Comparison of ENCODE assay signal across 43 cellular contexts in genomic region chr11:18239655-18240054, GRCh38. TPM values are rescaled to one million over a fixed set of nuclear protein-coding genes. Genes with fewer than 3 reads are reported as not detected.
"Had no signal": no experiment of that assay in that cellular context is flagged by ENCODE, and none has a peak within 500 bp of the region (broad histone marks: within the 10 kb centered on the region; RNA-seq: fewer than 3 reads in every experiment).

No MANE protein-coding gene starts in this region.

- H3K36me3 ChIP-seq: adrenal gland, ascending aorta, brain microvascular endothelial cell, breast epithelium, cardiac muscle cell had no signal

- H3K4me1 Mint-ChIP-seq: activated naive CD8-positive, alpha-beta T cell treated with anti-CD3 and anti-CD28 coated beads for 36 hours; activated naive CD8-positive, alpha-beta T cell treated with anti-CD3 and anti-CD28 coated beads, Interleukin-2, amount 50 U/mL, for 24 hours; brain had no signal

- DNase-seq: activated effector memory CD4-positive, alpha-beta T cell treated with anti-CD3 and anti-CD28 coated beads, Interleukin-2, amount 50 U/mL, for 16 hours; activated effector memory CD4-positive, alpha-beta T cell treated with Interleukin-2 at 50 U/mL for 16 hours; activated gamma-delta T cell; activated gamma-delta T cell treated with Interleukin-2 at 50 U/mL for 16 hours; activated naive CD4-positive, alpha-beta T cell; activated naive CD4-positive, alpha-beta T cell treated with anti-CD3 and anti-CD28 coated beads for 36 hours; activated naive CD4-positive, alpha-beta T cell treated with anti-CD3 and anti-CD28 coated beads, Interleukin-2, amount 10 ng/mL, durations not matched to agents 7 days and 5 days; activated naive CD4-positive, alpha-beta T cell treated with anti-CD3 and anti-CD28 coated beads, Interleukin-2, amount 50 U/mL, for 16 hours; activated naive CD4-positive, alpha-beta T cell treated with Interleukin-2 at 50 U/mL for 16 hours; activated naive CD8-positive, alpha-beta T cell treated with anti-CD3 and anti-CD28 coated beads for 36 hours; activated naive CD8-positive, alpha-beta T cell treated with anti-CD3 and anti-CD28 coated beads, Interleukin-2, amount 10 ng/mL, durations not matched to agents 7 days and 5 days; activated naive CD8-positive, alpha-beta T cell treated with anti-CD3 and anti-CD28 coated beads, Interleukin-2, amount 50 U/mL, for 24 hours; activated T-cell treated with anti-CD3 and anti-CD28 coated beads for 4 hours; activated T-cell treated with anti-CD3 and anti-CD28 coated beads, Interleukin-2, amount 50 U/mL, for 1 hour; activated T-cell treated with anti-CD3 and anti-CD28 coated beads, Interleukin-2, amount 50 U/mL, for 24 hours; activated T-cell treated with anti-CD3 and anti-CD28 coated beads, Interleukin-2, amount 50 U/mL, for 4 hours; activated T-cell treated with anti-CD3 and anti-CD28 coated beads, Interleukin-2, amount 50 U/mL, for 48 hours; activated T-cell treated with anti-CD3 and anti-CD28 coated beads, Interleukin-2, amount 50 U/mL, for 72 hours; adrenal gland; amniotic stem cell; amygdala; anterior cingulate cortex; aorta; body of pancreas; brain microvascular endothelial cell; caudate nucleus; central memory CD4-positive, alpha-beta T cell; cerebellar nuclear complex had no signal

- H3K27ac Mint-ChIP-seq: activated naive CD4-positive, alpha-beta T cell treated with anti-CD3 and anti-CD28 coated beads for 36 hours; activated naive CD4-positive, alpha-beta T cell treated with anti-CD3 and anti-CD28 coated beads, Interleukin-2, amount 10 ng/mL, durations not matched to agents 7 days and 5 days; activated naive CD4-positive, alpha-beta T cell treated with anti-CD3 and anti-CD28 coated beads, Interleukin-2, amount 50 U/mL, for 24 hours; activated naive CD4-positive, alpha-beta T cell treated with anti-CD3 and anti-CD28 coated beads, Interleukin-2, amount 50 U/mL, for 72 hours; activated naive CD8-positive, alpha-beta T cell; activated naive CD8-positive, alpha-beta T cell treated with anti-CD3 and anti-CD28 coated beads for 36 hours; activated naive CD8-positive, alpha-beta T cell treated with anti-CD3 and anti-CD28 coated beads, Interleukin-2, amount 10 ng/mL, durations not matched to agents 7 days and 5 days; activated naive CD8-positive, alpha-beta T cell treated with anti-CD3 and anti-CD28 coated beads, Interleukin-2, amount 50 U/mL, for 24 hours; activated T-cell treated with anti-CD3 and anti-CD28 coated beads, Interleukin-2, amount 50 U/mL, for 24 hours; activated T-cell treated with anti-CD3 and anti-CD28 coated beads, Interleukin-2, amount 50 U/mL, for 72 hours; activated T-helper 1 cell treated with anti-CD3 and anti-CD28 coated beads, Interleukin-12 subunit alpha, Interleukin-12 subunit beta, Interleukin-2, Interleukin-4 antibody, amounts not matched to agents 30 ng/mL and 10 ng/mL and 1 ng/mL, durations not matched to agents 14 hours and 24 hours and 36 hours; activated T-helper 17 cell treated with anti-CD3 and anti-CD28 coated beads, Interleukin-2, amount 50 U/mL, for 72 hours; activated T-helper 2 cell treated with anti-CD3 and anti-CD28 coated beads, Interferon-gamma antibody, Interleukin-2, Interleukin-4, amounts not matched to agents 10 μg/mL and 5 μg/mL and 100 μg/mL, durations not matched to agents 14 hours and 24 hours and 36 hours; brain had no signal

- H3K9me3 Mint-ChIP-seq: activated naive CD4-positive, alpha-beta T cell treated with anti-CD3 and anti-CD28 coated beads for 36 hours; activated naive CD4-positive, alpha-beta T cell treated with anti-CD3 and anti-CD28 coated beads, Interleukin-2, amount 10 ng/mL, durations not matched to agents 7 days and 5 days; activated naive CD4-positive, alpha-beta T cell treated with anti-CD3 and anti-CD28 coated beads, Interleukin-2, amount 50 U/mL, for 72 hours; activated naive CD8-positive, alpha-beta T cell treated with anti-CD3 and anti-CD28 coated beads, Interleukin-2, amount 10 ng/mL, durations not matched to agents 7 days and 5 days; activated naive CD8-positive, alpha-beta T cell treated with anti-CD3 and anti-CD28 coated beads, Interleukin-2, amount 50 U/mL, for 24 hours; activated T-cell treated with anti-CD3 and anti-CD28 coated beads, Interleukin-2, amount 50 U/mL, for 24 hours; activated T-cell treated with anti-CD3 and anti-CD28 coated beads, Interleukin-2, amount 50 U/mL, for 4 hours; activated T-cell treated with anti-CD3 and anti-CD28 coated beads, Interleukin-2, amount 50 U/mL, for 72 hours; activated T-helper 1 cell treated with anti-CD3 and anti-CD28 coated beads, Interleukin-12 subunit alpha, Interleukin-12 subunit beta, Interleukin-2, Interleukin-4 antibody, amounts not matched to agents 30 ng/mL and 10 ng/mL and 1 ng/mL, durations not matched to agents 14 hours and 24 hours and 36 hours; activated T-helper 17 cell treated with anti-CD3 and anti-CD28 coated beads, Interleukin-2, amount 50 U/mL, for 72 hours; activated T-helper 2 cell treated with anti-CD3 and anti-CD28 coated beads, Interferon-gamma antibody, Interleukin-2, Interleukin-4, amounts not matched to agents 10 μg/mL and 5 μg/mL and 100 μg/mL, durations not matched to agents 14 hours and 24 hours and 36 hours; central memory CD8-positive, alpha-beta T cell had no signal

- FAIRE-seq: astrocyte, bronchial epithelial cell had no signal

- H3K4me1 ChIP-seq: adrenal gland, ascending aorta, body of pancreas, breast epithelium had no signal

- H3K27me3 ChIP-seq: adrenal gland, ascending aorta, body of pancreas, breast epithelium had no signal

- H3K9me3 ChIP-seq: ascending aorta, body of pancreas, breast epithelium had no signal

- ATAC-seq: activated naive CD4-positive, alpha-beta T cell treated with anti-CD3 and anti-CD28 coated beads, Interleukin-2, amount 50 U/mL, for 72 hours; activated naive CD8-positive, alpha-beta T cell treated with anti-CD3 and anti-CD28 coated beads, Interleukin-2, amount 50 U/mL, for 24 hours; activated T-cell treated with anti-CD3 and anti-CD28 coated beads, Interleukin-2, amount 50 U/mL, for 4 hours; activated T-cell treated with anti-CD3 and anti-CD28 coated beads, Interleukin-2, amount 50 U/mL, for 72 hours; activated T-helper 17 cell treated with anti-CD3 and anti-CD28 coated beads, Interleukin-2, amount 50 U/mL, for 72 hours; body of pancreas had no signal

- H3K27ac ChIP-seq: adrenal gland, ascending aorta, body of pancreas, brain microvascular endothelial cell, breast epithelium, cardiac muscle cell had no signal

- H3K36me3 Mint-ChIP-seq: activated naive CD4-positive, alpha-beta T cell treated with anti-CD3 and anti-CD28 coated beads, Interleukin-2, amount 10 ng/mL, durations not matched to agents 7 days and 5 days; activated naive CD4-positive, alpha-beta T cell treated with anti-CD3 and anti-CD28 coated beads, Interleukin-2, amount 50 U/mL, for 72 hours; activated naive CD8-positive, alpha-beta T cell treated with anti-CD3 and anti-CD28 coated beads for 36 hours; activated naive CD8-positive, alpha-beta T cell treated with anti-CD3 and anti-CD28 coated beads, Interleukin-2, amount 10 ng/mL, durations not matched to agents 7 days and 5 days; brain had no signal

- H3K4me3 Mint-ChIP-seq: activated naive CD4-positive, alpha-beta T cell treated with anti-CD3 and anti-CD28 coated beads for 36 hours; activated naive CD4-positive, alpha-beta T cell treated with anti-CD3 and anti-CD28 coated beads, Interleukin-2, amount 10 ng/mL, durations not matched to agents 7 days and 5 days; activated naive CD4-positive, alpha-beta T cell treated with anti-CD3 and anti-CD28 coated beads, Interleukin-2, amount 50 U/mL, for 24 hours; activated naive CD8-positive, alpha-beta T cell; activated naive CD8-positive, alpha-beta T cell treated with anti-CD3 and anti-CD28 coated beads for 36 hours; activated naive CD8-positive, alpha-beta T cell treated with anti-CD3 and anti-CD28 coated beads, Interleukin-2, amount 10 ng/mL, durations not matched to agents 7 days and 5 days; activated naive CD8-positive, alpha-beta T cell treated with anti-CD3 and anti-CD28 coated beads, Interleukin-2, amount 50 U/mL, for 24 hours; activated T-cell treated with anti-CD3 and anti-CD28 coated beads, Interleukin-2, amount 50 U/mL, for 24 hours; activated T-cell treated with anti-CD3 and anti-CD28 coated beads, Interleukin-2, amount 50 U/mL, for 4 hours; activated T-cell treated with anti-CD3 and anti-CD28 coated beads, Interleukin-2, amount 50 U/mL, for 72 hours; activated T-helper 1 cell treated with anti-CD3 and anti-CD28 coated beads, Interleukin-12 subunit alpha, Interleukin-12 subunit beta, Interleukin-2, Interleukin-4 antibody, amounts not matched to agents 30 ng/mL and 10 ng/mL and 1 ng/mL, durations not matched to agents 14 hours and 24 hours and 36 hours; activated T-helper 17 cell treated with anti-CD3 and anti-CD28 coated beads, Interleukin-2, amount 50 U/mL, for 72 hours; brain; central memory CD8-positive, alpha-beta T cell had no signal

- H3K4me3 ChIP-seq: adrenal gland, ascending aorta, body of pancreas, breast epithelium, cardiac muscle cell had no signal

RNA-seq across cellular contexts. Expression of gene SAA4, which starts 3.1 kb away (rescaled TPM):
- total RNA-seq: activated naive CD4-positive, alpha-beta T cell treated with anti-CD3 and anti-CD28 coated beads for 36 hours; activated naive CD4-positive, alpha-beta T cell treated with anti-CD3 and anti-CD28 coated beads, Interleukin-2, amount 50 U/mL, for 72 hours; activated naive CD8-positive, alpha-beta T cell treated with anti-CD3 and anti-CD28 coated beads for 36 hours; activated naive CD8-positive, alpha-beta T cell treated with anti-CD3 and anti-CD28 coated beads, Interleukin-2, amount 10 ng/mL, durations not matched to agents 7 days and 5 days; activated T-cell treated with anti-CD3 and anti-CD28 coated beads, Interleukin-2, amount 50 U/mL, for 4 hours; activated T-cell treated with anti-CD3 and anti-CD28 coated beads, Interleukin-2, amount 50 U/mL, for 72 hours; activated T-helper 1 cell treated with anti-CD3 and anti-CD28 coated beads, Interleukin-12 subunit alpha, Interleukin-12 subunit beta, Interleukin-2, Interleukin-4 antibody, amounts not matched to agents 30 ng/mL and 10 ng/mL and 1 ng/mL, durations not matched to agents 14 hours and 24 hours and 36 hours; activated T-helper 17 cell treated with anti-CD3 and anti-CD28 coated beads, Interleukin-2, amount 50 U/mL, for 72 hours; activated T-helper 2 cell treated with anti-CD3 and anti-CD28 coated beads, Interferon-gamma antibody, Interleukin-2, Interleukin-4, amounts not matched to agents 10 μg/mL and 5 μg/mL and 100 μg/mL, durations not matched to agents 14 hours and 24 hours and 36 hours; ascending aorta; astrocyte; body of pancreas; bronchial epithelial cell; cardiac muscle cell; cardiac septum; cerebellum had no signal

RNA-seq across cellular contexts. Expression of gene SAA2, which starts 8.8 kb away (rescaled TPM):
- total RNA-seq: activated naive CD4-positive, alpha-beta T cell treated with anti-CD3 and anti-CD28 coated beads for 36 hours; activated naive CD4-positive, alpha-beta T cell treated with anti-CD3 and anti-CD28 coated beads, Interleukin-2, amount 50 U/mL, for 72 hours; activated naive CD8-positive, alpha-beta T cell treated with anti-CD3 and anti-CD28 coated beads for 36 hours; activated naive CD8-positive, alpha-beta T cell treated with anti-CD3 and anti-CD28 coated beads, Interleukin-2, amount 10 ng/mL, durations not matched to agents 7 days and 5 days; activated T-helper 1 cell treated with anti-CD3 and anti-CD28 coated beads, Interleukin-12 subunit alpha, Interleukin-12 subunit beta, Interleukin-2, Interleukin-4 antibody, amounts not matched to agents 30 ng/mL and 10 ng/mL and 1 ng/mL, durations not matched to agents 14 hours and 24 hours and 36 hours; activated T-helper 17 cell treated with anti-CD3 and anti-CD28 coated beads, Interleukin-2, amount 50 U/mL, for 72 hours; activated T-helper 2 cell treated with anti-CD3 and anti-CD28 coated beads, Interferon-gamma antibody, Interleukin-2, Interleukin-4, amounts not matched to agents 10 μg/mL and 5 μg/mL and 100 μg/mL, durations not matched to agents 14 hours and 24 hours and 36 hours; astrocyte; bronchial epithelial cell; cardiac muscle cell; cerebellum had no signal

RNA-seq across cellular contexts. Expression of gene SAA1, which starts 26.4 kb away (rescaled TPM):
- total RNA-seq: activated naive CD4-positive, alpha-beta T cell treated with anti-CD3 and anti-CD28 coated beads for 36 hours; activated naive CD4-positive, alpha-beta T cell treated with anti-CD3 and anti-CD28 coated beads, Interleukin-2, amount 50 U/mL, for 72 hours; activated naive CD8-positive, alpha-beta T cell treated with anti-CD3 and anti-CD28 coated beads for 36 hours; activated naive CD8-positive, alpha-beta T cell treated with anti-CD3 and anti-CD28 coated beads, Interleukin-2, amount 10 ng/mL, durations not matched to agents 7 days and 5 days; activated T-cell treated with anti-CD3 and anti-CD28 coated beads, Interleukin-2, amount 50 U/mL, for 72 hours; activated T-helper 1 cell treated with anti-CD3 and anti-CD28 coated beads, Interleukin-12 subunit alpha, Interleukin-12 subunit beta, Interleukin-2, Interleukin-4 antibody, amounts not matched to agents 30 ng/mL and 10 ng/mL and 1 ng/mL, durations not matched to agents 14 hours and 24 hours and 36 hours; activated T-helper 17 cell treated with anti-CD3 and anti-CD28 coated beads, Interleukin-2, amount 50 U/mL, for 72 hours; activated T-helper 2 cell treated with anti-CD3 and anti-CD28 coated beads, Interferon-gamma antibody, Interleukin-2, Interleukin-4, amounts not matched to agents 10 μg/mL and 5 μg/mL and 100 μg/mL, durations not matched to agents 14 hours and 24 hours and 36 hours; cardiac muscle cell; cerebellum had no signal
